Comparison of ENCODE assay signal across 8 cellular contexts in the genomic region with DNA sequence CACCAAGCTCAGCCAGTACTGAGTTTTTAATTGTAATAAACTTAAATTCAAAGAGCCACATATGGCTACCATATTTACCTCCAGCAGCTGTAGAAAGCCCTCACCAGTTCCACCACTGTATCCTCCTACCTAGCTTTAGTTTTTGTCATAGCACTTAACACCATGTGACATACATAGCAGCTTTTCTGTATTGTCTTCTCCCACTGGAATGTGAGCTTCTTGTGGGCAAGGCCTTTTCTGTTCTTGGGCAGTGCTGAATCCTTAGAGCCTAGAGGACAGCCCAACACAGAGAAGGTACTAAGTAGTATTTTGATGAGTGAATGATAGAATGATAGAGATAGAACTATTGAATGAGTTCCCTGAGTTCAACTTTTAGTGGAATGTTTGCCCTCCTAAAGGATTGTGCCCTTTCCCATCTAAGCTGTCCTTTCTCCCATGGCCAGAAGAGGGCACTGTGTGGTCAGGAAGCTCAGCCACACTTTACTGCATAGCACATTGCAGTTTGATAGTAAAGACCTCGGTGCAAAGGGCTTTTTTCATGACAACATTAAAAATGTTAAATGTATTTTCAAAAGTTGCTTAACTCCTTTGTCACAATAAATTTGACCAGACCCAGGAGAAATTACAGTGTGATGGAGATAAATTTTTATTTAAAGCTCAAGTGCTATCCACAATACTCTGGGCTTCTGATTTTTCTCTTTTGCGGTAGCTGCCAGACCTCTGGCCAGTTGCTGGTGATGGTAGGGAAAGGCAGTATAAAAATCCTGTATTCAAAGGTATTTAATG.
DNase-seq lines count a peak whose midpoint lies in the region; ATAC-seq, FAIRE-seq and TF ChIP-seq lines count a peak whose summit lies in the region.

No MANE protein-coding gene starts in this region.

- in situ Hi-C loops in brain microvascular endothelial cell (cut with HindIII; ENCODE audit: low pct_ligation_motif_present, low sequenced_read_pairs): no loop called here

- FAIRE-seq in TTC549 (lab: Jason Lieb, UNC): peak; percentile 77

- DNase-seq in NCI-H1694 treated with DMSO at 0.1 percent for 48 hours (lab: John Stamatoyannopoulos, UW) (peak; percentile 47), brain microvascular endothelial cell (peak; percentile 56), inferior parietal cortex (ENCODE audit: extremely low spot score) (peak; percentile 86)
- DNase-seq in stimulated activated CD4-positive, alpha-beta T cell treated with anti-CD3 and anti-CD28 coated beads, Interleukin-1b, Interleukin-23, amount 100 ng/mL, for 24 hours (ENCODE audit: low read depth in 4 of 4, low spot score in 1 of 4): peak; percentile 15 to 22 (median 18)

- H3K4me3 ChIP-seq in brain microvascular endothelial cell (ENCODE audit: low read depth, low read length): no peak overlapping the region

- H3K36me3 ChIP-seq in brain microvascular endothelial cell (replicated peaks): peaks cover 70% of the 10 kb centered on the region

- no peaks in the 10 kb centered on the region for H3K27me3 ChIP-seq in brain microvascular endothelial cell (replicated peaks)

- TF ChIP-seq CTCF in GM12872 (IDR thresholded peaks at IDR 0.05; ENCODE audit: insufficient read depth, low read depth, low read length) (peak; percentile 91), brain microvascular endothelial cell (IDR thresholded peaks at IDR 0.05; ENCODE audit: low read depth, low read length, missing control alignments) (peak; percentile 95)

- ATAC-seq in HG02610 (IDR thresholded peaks at IDR 0.05; ENCODE audit: unreplicated experiment) (peak; percentile 72), GM19397 (IDR thresholded peaks at IDR 0.05; ENCODE audit: unreplicated experiment) (no peak)

- no peak overlapping the region for H3K27ac ChIP-seq in brain microvascular endothelial cell

Comparison
In these comparisons a context has a peak if more than half of its experiments do, and no peak if none do; other contexts are left out.
1. DNase-seq: peak in every context shown above with its lines; median percentile 86 in inferior parietal cortex; 56 in brain microvascular endothelial cell; 47 in NCI-H1694 treated with DMSO at 0.1 percent for 48 hours; 18 in stimulated activated CD4-positive, alpha-beta T cell treated with anti-CD3 and anti-CD28 coated beads, Interleukin-1b, Interleukin-23, amount 100 ng/mL, for 24 hours.